9 cellular contexts compared by ENCODE assay signal in the genomic region with DNA sequence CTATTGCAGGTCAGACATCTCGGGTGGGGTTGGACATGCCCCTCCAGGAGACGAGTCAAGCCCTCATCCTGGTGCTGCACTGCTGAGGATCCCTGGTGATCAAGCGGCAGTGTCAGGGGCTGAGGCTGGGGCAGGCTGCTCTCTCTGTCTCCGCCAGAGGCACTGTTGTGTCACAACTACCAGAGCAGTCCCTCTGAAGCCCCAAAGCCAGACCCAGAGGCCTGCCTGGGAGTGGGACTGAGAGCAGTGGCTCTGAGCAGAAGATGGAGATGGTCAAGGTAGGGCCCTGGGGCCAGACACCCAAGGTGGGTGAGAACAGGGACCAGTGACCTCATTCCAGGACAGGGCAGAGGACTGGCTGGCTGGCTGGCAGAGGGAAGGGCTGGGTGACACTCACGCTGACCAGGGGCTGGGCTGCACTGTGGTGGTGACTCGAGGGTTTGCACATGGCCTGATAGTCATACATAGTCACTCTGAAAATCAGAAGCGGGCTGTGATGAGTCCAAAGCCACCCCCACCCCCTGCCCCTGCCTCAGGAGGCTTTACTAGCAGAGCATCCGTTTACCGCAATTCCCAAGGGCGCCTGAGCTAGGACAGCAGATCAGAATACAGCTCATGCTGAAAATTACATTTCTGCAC. TPM values are rescaled to one million over a fixed set of nuclear protein-coding genes. Genes with fewer than 3 reads are reported as not detected.
DNase-seq lines count a peak whose midpoint lies in the region; ATAC-seq, FAIRE-seq and TF ChIP-seq lines count a peak whose summit lies in the region.
"Had no signal": no experiment of that assay in that cellular context is flagged by ENCODE, and none has a peak within 500 bp of the region (broad histone marks: within the 10 kb centered on the region; RNA-seq: fewer than 3 reads in every experiment).

No MANE protein-coding gene starts in this region.

- H3K4ac ChIP-seq in trophoblast cell (ENCODE audit: low read depth, low read length): no peak overlapping the region

- H3K79me2 ChIP-seq in trophoblast cell (ENCODE audit: control insufficient read depth, insufficient read depth, low read length, poor library complexity): no peaks in the 10 kb centered on the region

- H3K27ac ChIP-seq in transverse colon: no peak overlapping the region
- no peak overlapping the region for H3K27ac ChIP-seq in trophoblast cell (ENCODE audit: low read depth, low read length)

- H3K4me3 ChIP-seq in transverse colon (no peak overlapping the region), trophoblast cell (ENCODE audit: low read depth, low read length) (no peak overlapping the region)

- H3K4me1 Mint-ChIP-seq in natural killer cell: peaks cover 12 to 16% of the 10 kb centered on the region in 2 donors
- peaks cover 7 to 13% of the 10 kb centered on the region in 2 donors for H3K4me1 Mint-ChIP-seq in natural killer cell treated with Interleukin-12 subunit alpha and Interleukin-12 subunit beta and Interleukin-15 and Interleukin-18, amount 100 ng/mL, for 72 hours (ENCODE audit: low read depth in 2 of 2)

- FAIRE-seq in frontal cortex (lab: Jason Lieb, UNC): no peak

- no peak overlapping the region for H2BK120ac ChIP-seq in trophoblast cell (ENCODE audit: insufficient read depth, low read length, poor library complexity)

- H3K9me3 ChIP-seq in transverse colon: no peaks in the 10 kb centered on the region
- no peaks in the 10 kb centered on the region for H3K9me3 ChIP-seq in trophoblast cell (ENCODE audit: insufficient read depth, low read depth, low read length)

- no peak overlapping the region for H3K23ac ChIP-seq in trophoblast cell (ENCODE audit: low read length)

- H3K27me3 Mint-ChIP-seq in natural killer cell (ENCODE audit: low read depth in 2 of 2): no peaks in the 10 kb centered on the region
- no peaks in the 10 kb centered on the region for H3K27me3 Mint-ChIP-seq in natural killer cell treated with Interleukin-12 subunit alpha and Interleukin-12 subunit beta and Interleukin-15 and Interleukin-18, amount 100 ng/mL, for 72 hours

- no peak overlapping the region for H3K9ac ChIP-seq in trophoblast cell (ENCODE audit: low read length)

- H3K14ac ChIP-seq in trophoblast cell (ENCODE audit: low read length): no peak overlapping the region

- H3K4me2 ChIP-seq in trophoblast cell (ENCODE audit: low read length): no peak overlapping the region

- intact Hi-C loops in natural killer cell (cut with micrococcal nuclease) (no loop called here), transverse colon (cut with DNase I; ENCODE audit: low total_unique reads) (no loop called here)

- TF ChIP-seq CTCF in natural killer cell (IDR thresholded peaks at IDR 0.05) (no peak), transverse colon (IDR thresholded peaks at IDR 0.05) (peak in 3 of 5 experiments; percentile 38 to 67 (median 60))

- H4K12ac ChIP-seq in trophoblast cell (ENCODE audit: low read depth, low read length): no peak overlapping the region

- H3K36me3 ChIP-seq in transverse colon: no peaks in the 10 kb centered on the region
- no peaks in the 10 kb centered on the region for H3K36me3 ChIP-seq in trophoblast cell (ENCODE audit: control insufficient read depth in 1 of 2, insufficient read depth in 2 of 2, low read length in 2 of 2)

- no peak overlapping the region for H2BK5ac ChIP-seq in trophoblast cell (ENCODE audit: low read depth, low read length, poor library complexity)

- in situ Hi-C loops in transverse colon (cut with MboI; ENCODE audit: low pct_ligation_motif_present in 1 of 4, low pct_unique_long_range_greater_than_20kb in 1 of 4, low sequenced_read_pairs in 3 of 4): loop anchor here in 3 of 4 donors (10.0 to 25.0 kb wide), 2 partner anchors 134 to 237 kb away; no protein-coding TSS in a partner anchor

- no peak overlapping the region for H3K4me3 Mint-ChIP-seq in natural killer cell
- no peak overlapping the region for H3K4me3 Mint-ChIP-seq in natural killer cell treated with Interleukin-12 subunit alpha and Interleukin-12 subunit beta and Interleukin-15 and Interleukin-18, amount 100 ng/mL, for 72 hours

- H3K36me3 Mint-ChIP-seq in natural killer cell: no peaks in the 10 kb centered on the region
- no peaks in the 10 kb centered on the region for H3K36me3 Mint-ChIP-seq in natural killer cell treated with Interleukin-12 subunit alpha and Interleukin-12 subunit beta and Interleukin-15 and Interleukin-18, amount 100 ng/mL, for 72 hours

- no peaks in the 10 kb centered on the region for H3K27me3 ChIP-seq in transverse colon
- no peaks in the 10 kb centered on the region for H3K27me3 ChIP-seq in trophoblast cell (ENCODE audit: insufficient read depth, low read length)

- 79% methylated on average over 7 of the region's 10 CpGs; no CpG with 5 or more reads in 1 of the 2 donors for WGBS in transverse colon (ENCODE audit: low coverage in 1 of 2), 2 donors
- WGBS in trophoblast cell (ENCODE audit: extremely low coverage, insufficient coverage, insufficient read length): no CpG with 5 or more reads among the region's 10 CpGs

- TF ChIP-seq POLR2A in transverse colon (IDR thresholded peaks at IDR 0.05): no peak

- H2AK5ac ChIP-seq in trophoblast cell (ENCODE audit: low read length): no peak overlapping the region

- no peak overlapping the region for H2BK12ac ChIP-seq in trophoblast cell (ENCODE audit: low read length)

- ATAC-seq in natural killer cell: no peak
- ATAC-seq in natural killer cell treated with Interleukin-12 subunit alpha and Interleukin-12 subunit beta and Interleukin-15 and Interleukin-18, amount 100 ng/mL, for 72 hours: no peak
- ATAC-seq in GM18861 (IDR thresholded peaks at IDR 0.05; ENCODE audit: unreplicated experiment): no peak

- TF ChIP-seq EP300 in transverse colon (IDR thresholded peaks at IDR 0.05; ENCODE audit: low read depth): no peak

- no peaks in the 10 kb centered on the region for H3K79me1 ChIP-seq in trophoblast cell (ENCODE audit: low read length)

- no peak overlapping the region for H2AFZ ChIP-seq in trophoblast cell (ENCODE audit: insufficient read depth, low read length, poor library complexity)

- no peak overlapping the region for H4K8ac ChIP-seq in trophoblast cell (ENCODE audit: low read depth, low read length)

- H4K91ac ChIP-seq in trophoblast cell (ENCODE audit: low read depth, low read length): no peak overlapping the region

- peak; percentile 18 for DNase-seq in natural killer cell
- DNase-seq in natural killer cell treated with Interleukin-12 subunit alpha and Interleukin-12 subunit beta and Interleukin-15 and Interleukin-18, amount 100 ng/mL, for 72 hours (ENCODE audit: low spot score): no peak
- peak; percentile 66 for DNase-seq in NCI-H82 (lab: John Stamatoyannopoulos, UW)
- peak; percentile 4 to 9 for DNase-seq in frontal cortex (ENCODE audit: low spot score in 2 of 2)
- DNase-seq in transverse colon: peak; percentile 47
- DNase-seq in trophoblast cell: no peak
- DNase-seq in cerebellar nuclear complex (lab: John Stamatoyannopoulos, UW): no peak

- H3K4me1 ChIP-seq in transverse colon (peaks cover under 1 to 18% (median 10%) of the 10 kb centered on the region in 4 donors), trophoblast cell (ENCODE audit: control insufficient read depth in 1 of 2, insufficient read depth in 2 of 2, low read length in 2 of 2) (peaks cover 5 to 6% of the 10 kb centered on the region in 2 experiments)

- no peak overlapping the region for H3K18ac ChIP-seq in trophoblast cell (ENCODE audit: low read length)

- no peaks in the 10 kb centered on the region for H3K9me3 Mint-ChIP-seq in natural killer cell
- no peaks in the 10 kb centered on the region for H3K9me3 Mint-ChIP-seq in natural killer cell treated with Interleukin-12 subunit alpha and Interleukin-12 subunit beta and Interleukin-15 and Interleukin-18, amount 100 ng/mL, for 72 hours

- H3K27ac Mint-ChIP-seq in natural killer cell: no peak overlapping the region
- H3K27ac Mint-ChIP-seq in natural killer cell treated with Interleukin-12 subunit alpha and Interleukin-12 subunit beta and Interleukin-15 and Interleukin-18, amount 100 ng/mL, for 72 hours: no peak overlapping the region

RNA-seq across cellular contexts. Expression of a gene that starts 19.6 kb away (rescaled TPM):
- not detected for total RNA-seq in natural killer cell
- not detected for total RNA-seq in natural killer cell treated with Interleukin-12 subunit alpha and Interleukin-12 subunit beta and Interleukin-15 and Interleukin-18, amount 100 ng/mL, for 72 hours
- total RNA-seq in frontal cortex: 1.6 TPM
- total RNA-seq in transverse colon: not detected
- polyA plus RNA-seq in trophoblast cell (2013): 0.04 and 0.07 TPM in 2 replicates
- total RNA-seq: urinary bladder had no signal
- polyA plus RNA-seq: urinary bladder had no signal

Comparison
In these comparisons a context has a peak if more than half of its experiments do, and no peak if none do; other contexts are left out.
1. DNase-seq: peak in natural killer cell (single experiment), NCI-H82 (single experiment), frontal cortex (2 of 2) and transverse colon (single experiment); none in natural killer cell treated with Interleukin-12 subunit alpha and Interleukin-12 subunit beta and Interleukin-15 and Interleukin-18, amount 100 ng/mL, for 72 hours (single experiment), trophoblast cell (0 of 2) and cerebellar nuclear complex (0 of 2).